In the genomic region with DNA sequence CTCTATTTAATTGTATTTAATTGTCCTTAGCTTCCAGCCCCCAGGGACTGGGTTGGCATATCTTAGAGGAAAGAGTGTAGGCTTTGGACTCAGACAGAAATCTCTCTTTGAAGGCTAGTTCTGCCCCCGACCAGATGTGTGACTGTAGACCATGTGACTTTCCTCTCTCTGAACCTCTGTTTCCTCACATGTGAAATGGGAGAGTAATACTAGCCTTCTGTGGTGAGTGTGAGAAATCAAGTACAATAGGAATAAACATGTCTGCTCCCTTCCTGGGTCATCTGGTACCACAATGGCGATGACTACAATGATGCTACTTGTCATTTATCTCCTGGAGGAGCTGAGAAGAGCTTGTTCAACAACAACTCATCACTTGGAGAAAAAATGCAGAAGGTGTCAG, we compare ENCODE assay signal across 30 cellular contexts.
"Had no signal": no experiment of that assay in that cellular context is flagged by ENCODE, and none has a peak within 500 bp of the region (broad histone marks: within the 10 kb centered on the region; RNA-seq: fewer than 3 reads in every experiment).

No MANE protein-coding gene starts in this region.

- H3K27ac ChIP-seq: VCaP had no signal

- DNase-seq: activated B cell treated with CpG ODN at 0.5 μM for 24 hours; activated CD4-positive, alpha-beta memory T cell treated with anti-CD3 and anti-CD28 coated beads for 36 hours; activated CD4-positive, alpha-beta T cell treated with anti-CD3 and anti-CD28 coated beads for 4 hours; activated CD4-positive, alpha-beta T cell treated with anti-CD3 and anti-CD28 coated beads, Interleukin-2, amount 50 U/mL, for 1 hour; activated CD4-positive, CD25-positive, alpha-beta regulatory T cell treated with anti-CD3 and anti-CD28 coated beads, Interleukin-2, amount 50 U/mL, for 72 hours; activated CD8-positive, alpha-beta memory T cell treated with anti-CD3 and anti-CD28 coated beads, Interleukin-2, amount 50 U/mL, for 4 hours; activated effector memory CD4-positive, alpha-beta T cell treated with Interleukin-2 at 50 U/mL for 16 hours; activated naive CD4-positive, alpha-beta T cell treated with anti-CD3 and anti-CD28 coated beads, Interleukin-2, amount 50 U/mL, for 16 hours; activated naive CD8-positive, alpha-beta T cell treated with anti-CD3 and anti-CD28 coated beads, Interleukin-2, amount 10 ng/mL, durations not matched to agents 7 days and 5 days; activated T-cell treated with anti-CD3 and anti-CD28 coated beads for 4 hours; activated T-cell treated with anti-CD3 and anti-CD28 coated beads, Interleukin-2, amount 50 U/mL, for 4 hours; amygdala; Kasumi-1; KG1; MG63; NCI-H1048; NCI-H1105 treated with DMSO at 0.1 percent for 48 hours; NCI-H1436; NCI-H1694; NCI-H1930; NCI-H2107; NCI-H2171; Right ventricle myocardium superior; SW 1271; T-helper 1 cell; T-helper 2 cell; T-helper 9 cell had no signal

- ATAC-seq: activated T-cell treated with anti-CD3 and anti-CD28 coated beads, Interleukin-2, amount 50 U/mL, for 4 hours had no signal

- H3K36me3 Mint-ChIP-seq: activated CD4-positive, alpha-beta memory T cell treated with anti-CD3 and anti-CD28 coated beads for 36 hours; activated naive CD8-positive, alpha-beta T cell treated with anti-CD3 and anti-CD28 coated beads, Interleukin-2, amount 10 ng/mL, durations not matched to agents 7 days and 5 days; brain had no signal

- H3K4me1 Mint-ChIP-seq: activated B cell treated with CpG ODN at 0.5 μM for 24 hours; activated naive CD8-positive, alpha-beta T cell treated with anti-CD3 and anti-CD28 coated beads, Interleukin-2, amount 10 ng/mL, durations not matched to agents 7 days and 5 days had no signal

- H3K4me3 ChIP-seq: MG63 had no signal

- H3K27ac Mint-ChIP-seq: activated B cell treated with CpG ODN at 0.5 μM for 24 hours; activated CD4-positive, alpha-beta memory T cell treated with anti-CD3 and anti-CD28 coated beads for 36 hours; activated naive CD8-positive, alpha-beta T cell treated with anti-CD3 and anti-CD28 coated beads, Interleukin-2, amount 10 ng/mL, durations not matched to agents 7 days and 5 days; activated T-helper 1 cell treated with anti-CD3 and anti-CD28 coated beads, Interleukin-12 subunit alpha, Interleukin-12 subunit beta, Interleukin-2, Interleukin-4 antibody, amounts not matched to agents 30 ng/mL and 10 ng/mL and 1 ng/mL, durations not matched to agents 14 hours and 24 hours and 36 hours had no signal

- H3K9me3 Mint-ChIP-seq: activated B cell treated with CpG ODN at 0.5 μM for 24 hours; activated CD4-positive, alpha-beta memory T cell treated with anti-CD3 and anti-CD28 coated beads for 36 hours; activated T-cell treated with anti-CD3 and anti-CD28 coated beads, Interleukin-2, amount 50 U/mL, for 4 hours; activated T-helper 1 cell treated with anti-CD3 and anti-CD28 coated beads, Interleukin-12 subunit alpha, Interleukin-12 subunit beta, Interleukin-2, Interleukin-4 antibody, amounts not matched to agents 30 ng/mL and 10 ng/mL and 1 ng/mL, durations not matched to agents 14 hours and 24 hours and 36 hours; brain had no signal

- H3K27me3 ChIP-seq: MG63 had no signal

- H3K9me3 ChIP-seq: MG63 had no signal

- H3K4me3 Mint-ChIP-seq: activated B cell treated with CpG ODN at 0.5 μM for 24 hours; activated CD4-positive, alpha-beta memory T cell treated with anti-CD3 and anti-CD28 coated beads for 36 hours; activated naive CD8-positive, alpha-beta T cell treated with anti-CD3 and anti-CD28 coated beads, Interleukin-2, amount 10 ng/mL, durations not matched to agents 7 days and 5 days; activated T-cell treated with anti-CD3 and anti-CD28 coated beads, Interleukin-2, amount 50 U/mL, for 4 hours; activated T-helper 1 cell treated with anti-CD3 and anti-CD28 coated beads, Interleukin-12 subunit alpha, Interleukin-12 subunit beta, Interleukin-2, Interleukin-4 antibody, amounts not matched to agents 30 ng/mL and 10 ng/mL and 1 ng/mL, durations not matched to agents 14 hours and 24 hours and 36 hours; brain had no signal

- H3K36me3 ChIP-seq: MG63 had no signal
